ENCODE assay signal across 17 cellular contexts in the genomic region with DNA sequence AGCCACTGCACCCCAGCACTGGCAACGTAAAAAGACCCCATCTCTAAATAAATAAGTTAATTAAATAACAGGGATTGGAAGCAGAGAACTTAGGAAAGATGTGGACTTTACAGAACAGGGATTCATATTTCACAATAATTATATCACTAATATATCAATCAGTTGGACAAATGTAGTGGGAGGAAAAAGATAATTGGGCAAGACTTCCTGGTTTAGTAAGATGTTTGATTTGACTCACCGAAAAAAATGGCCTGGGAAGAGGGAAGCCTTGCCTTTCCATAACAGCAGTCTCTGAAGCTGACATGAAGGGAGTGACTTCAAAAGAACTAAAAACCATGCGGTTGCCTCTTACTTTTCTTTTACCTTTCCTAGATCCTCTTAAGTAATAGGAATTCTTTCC. TPM values are rescaled to one million over a fixed set of nuclear protein-coding genes. Genes with fewer than 3 reads are reported as not detected.
DNase-seq lines count a peak whose midpoint lies in the region; TF ChIP-seq lines count a peak whose summit lies in the region.
"Had no signal": no experiment of that assay in that cellular context is flagged by ENCODE, and none has a peak within 500 bp of the region (broad histone marks: within the 10 kb centered on the region; RNA-seq: fewer than 3 reads in every experiment).

No MANE protein-coding gene starts in this region.

- no peak overlapping the region for H3K4me3 ChIP-seq in fibroblast of villous mesenchyme (ENCODE audit: low read depth, low read length)

- POLR2A ChIA-PET in RWPE1 (lab: Yijun Ruan, JAX; ENCODE audit: low non-redundant PET), result no interaction called here

- DNase-seq in DMS 273 (lab: John Stamatoyannopoulos, UW; ENCODE audit: unreplicated experiment) (peak; percentile 21), DMS 273 treated with DMSO at 0.1 percent for 48 hours (lab: John Stamatoyannopoulos, UW) (no peak), RWPE1 (ENCODE audit: low spot score) (peak; percentile 58), fibroblast of villous mesenchyme (ENCODE audit: low read depth) (peak; percentile 23), stromal cell of bone marrow (ENCODE audit: low read depth) (peak; percentile 4)
- no peak for DNase-seq in activated CD4-positive, CD25-positive, alpha-beta regulatory T cell treated with anti-CD3 and anti-CD28 coated beads, Interleukin-2, amount 50 U/mL, for 72 hours
- DNase-seq in stimulated activated CD4-positive, alpha-beta T cell treated with anti-CD3 and anti-CD28 coated beads, Interleukin-4, amount 100 ng/mL, for 4 hours, result no peak
- no peak for DNase-seq in activated naive CD4-positive, alpha-beta T cell treated with Interleukin-2 at 50 U/mL for 16 hours
- DNase-seq: 8988T, NCI-H1436, NCI-H748 treated with DMSO at 0.1 percent for 48 hours, SHP77 had no signal

- peak overlapping the region; percentile 97 for H3K27ac ChIP-seq in RWPE1

- CTCF ChIA-PET in RWPE1 (lab: Yijun Ruan, JAX), result interaction anchor here (0.6 to 0.8 kb wide), 3 partner anchors 30 to 209 kb away, joined by 3 to 4 read pairs (median 4); no protein-coding TSS in a partner anchor

- TF ChIP-seq CTCF in RWPE1 (conservative IDR thresholded peaks at IDR 0.05; ENCODE audit: low read depth) (no peak), fibroblast of villous mesenchyme (IDR thresholded peaks at IDR 0.05; ENCODE audit: insufficient read depth, low read depth, low read length) (no peak)

RNA-seq across cellular contexts. Expression of a gene that starts 15.2 kb away (rescaled TPM):
- total RNA-seq in fibroblast of villous mesenchyme, result not detected in 2 replicates
- total RNA-seq: activated CD8-positive, alpha-beta memory T cell treated with anti-CD3 and anti-CD28 coated beads for 36 hours; cardiac septum; endothelial cell of umbilical vein; lung microvascular endothelial cell; skeletal muscle tissue had no signal

RNA-seq across cellular contexts. Expression of a gene that starts 46.0 kb away (rescaled TPM):
- 70.2 and 89.4 TPM in 2 replicates for total RNA-seq in fibroblast of villous mesenchyme

RNA-seq across cellular contexts. Expression of a gene that starts 46.1 kb away (rescaled TPM):
- total RNA-seq in fibroblast of villous mesenchyme, result 15.5 and 16.1 TPM in 2 replicates

Comparison
In these comparisons a context has a peak if more than half of its experiments do, and no peak if none do; other contexts are left out.
1. DNase-seq: peak in DMS 273 (single experiment), RWPE1 (single experiment), fibroblast of villous mesenchyme (single experiment) and stromal cell of bone marrow (single experiment); none in DMS 273 treated with DMSO at 0.1 percent for 48 hours (single experiment), activated CD4-positive, CD25-positive, alpha-beta regulatory T cell treated with anti-CD3 and anti-CD28 coated beads, Interleukin-2, amount 50 U/mL, for 72 hours (single experiment), stimulated activated CD4-positive, alpha-beta T cell treated with anti-CD3 and anti-CD28 coated beads, Interleukin-4, amount 100 ng/mL, for 4 hours (0 of 2) and activated naive CD4-positive, alpha-beta T cell treated with Interleukin-2 at 50 U/mL for 16 hours (single experiment).